In genomic region chr19:31349160-31349881, GRCh38 we compare ENCODE assay signal across 8 cellular contexts. TPM values are rescaled to one million over a fixed set of nuclear protein-coding genes. Genes with fewer than 3 reads are reported as not detected.
DNase-seq lines count a peak whose midpoint lies in the region; ATAC-seq, FAIRE-seq and TF ChIP-seq lines count a peak whose summit lies in the region.

Gene TSHZ3 (minus strand): TSS chr19:31349436. CDS start chr19:31349219, 217 bp downstream.

- intact Hi-C loops in A673 (cut with micrococcal nuclease; ENCODE audit: unreplicated experiment): loop anchor here (10.0 kb wide), 3 partner anchors 285 to 655 kb away; no protein-coding TSS in a partner anchor
- intact Hi-C loops in activated CD4-positive, alpha-beta T cell treated with anti-CD3 and anti-CD28 coated beads for 36 hours (cut with DNase I, micrococcal nuclease): loop anchor here in 1 of 2 experiments (1.0 kb wide), 1 partner anchor 9 kb away; no protein-coding TSS in a partner anchor

- no peak within 1 kb of the TSS for H2AK5ac ChIP-seq in mesenchymal stem cell (ENCODE audit: low read length, severe bottlenecking)

- H3K27ac ChIP-seq in A673 (ENCODE audit: low read depth, low read length, poor library complexity, severe bottlenecking) (peak within 1 kb of the TSS; percentile 71), mesenchymal stem cell (ENCODE audit: low read length, poor library complexity, severe bottlenecking) (peak within 1 kb of the TSS; percentile 56)

- FAIRE-seq in HTR-8/SVneo (lab: Jason Lieb, UNC): peak; percentile 46

- WGBS in mesenchymal stem cell: 0% methylated on average over 13 of the region's 86 CpGs

- H3K27me3 Mint-ChIP-seq in activated CD4-positive, alpha-beta T cell treated with anti-CD3 and anti-CD28 coated beads for 36 hours: peaks cover 50% of the 10 kb centered on the region
- peaks cover 19% of the 10 kb centered on the region for H3K27me3 Mint-ChIP-seq in endothelial cell (ENCODE audit: unreplicated experiment)
- H3K27me3 Mint-ChIP-seq in stimulated activated memory B cell treated with anti-CD40 and anti-IgM and Interleukin-4, amounts not matched to agents 10 μg/mL and 1 μg/mL and 100 μg/mL, for 72 hours: peaks cover 64% of the 10 kb centered on the region

- no peaks in the 10 kb centered on the region for H3K9me3 Mint-ChIP-seq in activated CD4-positive, alpha-beta T cell treated with anti-CD3 and anti-CD28 coated beads for 36 hours (ENCODE audit: low read depth)
- H3K9me3 Mint-ChIP-seq in endothelial cell (ENCODE audit: unreplicated experiment): no peaks in the 10 kb centered on the region
- peaks cover 6% of the 10 kb centered on the region for H3K9me3 Mint-ChIP-seq in stimulated activated memory B cell treated with anti-CD40 and anti-IgM and Interleukin-4, amounts not matched to agents 10 μg/mL and 1 μg/mL and 100 μg/mL, for 72 hours

- peak within 1 kb of the TSS; percentile 97 for H2BK15ac ChIP-seq in mesenchymal stem cell (ENCODE audit: low read depth, poor library complexity, severe bottlenecking)

- peak; percentile 82 for DNase-seq in A673 (ENCODE audit: low spot score)
- DNase-seq in HTR-8/SVneo (ENCODE audit: insufficient read length, low spot score): peak; percentile 45
- DNase-seq in activated CD4-positive, alpha-beta T cell treated with anti-CD3 and anti-CD28 coated beads for 36 hours: peak; percentile 71
- DNase-seq in endothelial cell (ENCODE audit: low spot score): peak; percentile 67
- DNase-seq in mesenchymal stem cell: peak; percentile 91
- no peak for DNase-seq in cerebellar nuclear complex (lab: John Stamatoyannopoulos, UW)

- no peaks in the 10 kb centered on the region for H3K36me3 Mint-ChIP-seq in activated CD4-positive, alpha-beta T cell treated with anti-CD3 and anti-CD28 coated beads for 36 hours (ENCODE audit: low read depth)
- H3K36me3 Mint-ChIP-seq in endothelial cell (ENCODE audit: low read depth, unreplicated experiment): no peaks in the 10 kb centered on the region
- peaks cover 12% of the 10 kb centered on the region for H3K36me3 Mint-ChIP-seq in stimulated activated memory B cell treated with anti-CD40 and anti-IgM and Interleukin-4, amounts not matched to agents 10 μg/mL and 1 μg/mL and 100 μg/mL, for 72 hours

- peak within 1 kb of the TSS; percentile 96 for H2BK5ac ChIP-seq in mesenchymal stem cell (ENCODE audit: low read depth, low read length, poor library complexity, severe bottlenecking)

- H3K9me3 ChIP-seq in A673 (ENCODE audit: low read depth, low read length, poor library complexity, severe bottlenecking) (no peaks in the 10 kb centered on the region), mesenchymal stem cell (ENCODE audit: control insufficient read depth, low read length) (no peaks in the 10 kb centered on the region)

- H4K8ac ChIP-seq in mesenchymal stem cell (ENCODE audit: low read length): peak within 1 kb of the TSS; percentile 96

- H2AFZ ChIP-seq in mesenchymal stem cell (ENCODE audit: low read depth, low read length): no peak within 1 kb of the TSS

- ATAC-seq in activated CD4-positive, alpha-beta T cell treated with anti-CD3 and anti-CD28 coated beads for 36 hours: peak; percentile 48
- ATAC-seq in stimulated activated memory B cell treated with anti-CD40 and anti-IgM and Interleukin-4, amounts not matched to agents 10 μg/mL and 1 μg/mL and 100 μg/mL, for 72 hours: peak; percentile 59
- no peak for ATAC-seq in HG02759 (IDR thresholded peaks at IDR 0.05; ENCODE audit: unreplicated experiment)

- H3K79me1 ChIP-seq in mesenchymal stem cell (replicated peaks; ENCODE audit: low read length, poor library complexity, severe bottlenecking): peaks cover 25% of the 10 kb centered on the region

- peak within 1 kb of the TSS; percentile 70 to 90 for H3K23ac ChIP-seq in mesenchymal stem cell (ENCODE audit: low read length in 2 of 2)

- peak within 1 kb of the TSS; percentile 100 for H2BK120ac ChIP-seq in mesenchymal stem cell (ENCODE audit: low read depth, low read length)

- H3K4me3 ChIP-seq in A673 (ENCODE audit: low read depth, low read length, poor library complexity, severe bottlenecking) (peak within 1 kb of the TSS; percentile 90), mesenchymal stem cell (ENCODE audit: insufficient read depth in 1 of 2, low read depth in 1 of 2, low read length in 2 of 2) (peak within 1 kb of the TSS; percentile 88 to 93)

- peak within 1 kb of the TSS; percentile 97 to 99 for H3K18ac ChIP-seq in mesenchymal stem cell (ENCODE audit: low read depth in 1 of 2, low read length in 2 of 2)

- peak within 1 kb of the TSS; percentile 39 to 54 for H2BK12ac ChIP-seq in mesenchymal stem cell (ENCODE audit: low read length in 2 of 2)

- H3K9ac ChIP-seq in mesenchymal stem cell (ENCODE audit: low read length): peak within 1 kb of the TSS; percentile 95

- H3K4me2 ChIP-seq in mesenchymal stem cell (ENCODE audit: low read length, poor library complexity, severe bottlenecking): peak within 1 kb of the TSS; percentile 64

- TF ChIP-seq CTCF in A673 (conservative IDR thresholded peaks at IDR 0.05; ENCODE audit: low read depth, low read length): no peak
- no peak for TF ChIP-seq CTCF in endothelial cell (IDR thresholded peaks at IDR 0.05; ENCODE audit: unreplicated experiment)

- POLR2A ChIA-PET in A673 (lab: Charles Lee; ENCODE audit: low non-redundant PET): no interaction called here
- POLR2A ChIA-PET in activated CD4-positive, alpha-beta T cell treated with anti-CD3 and anti-CD28 coated beads for 36 hours (lab: Charles Lee): no interaction called here

- no TSS peak for BruUV-seq in A673 (replicated peaks; lab: Mats Ljungman, UMichigan)

- H3K27me3 ChIP-seq in A673 (replicated peaks; ENCODE audit: insufficient read depth, low read depth, low read length, poor library complexity) (no peaks in the 10 kb centered on the region), mesenchymal stem cell (ENCODE audit: control insufficient read depth in 1 of 2, insufficient read depth in 1 of 2, low read length in 2 of 2) (peaks cover 0 to 19% of the 10 kb centered on the region in 2 experiments)

- CTCF ChIA-PET in A673 (lab: Charles Lee): interaction anchor here (0.6 to 1.2 kb wide), 2 partner anchors 294 to 691 kb away, joined by 3 read pairs; no protein-coding TSS in a partner anchor
- CTCF ChIA-PET in activated CD4-positive, alpha-beta T cell treated with anti-CD3 and anti-CD28 coated beads for 36 hours (lab: Charles Lee): interaction anchor here (0.6 kb wide), 1 partner anchor 331 kb away, joined by 3 read pairs; no protein-coding TSS in a partner anchor

- H3K27ac Mint-ChIP-seq in activated CD4-positive, alpha-beta T cell treated with anti-CD3 and anti-CD28 coated beads for 36 hours: no peak within 1 kb of the TSS
- peak within 1 kb of the TSS; percentile 65 for H3K27ac Mint-ChIP-seq in endothelial cell (ENCODE audit: unreplicated experiment)
- no peak within 1 kb of the TSS for H3K27ac Mint-ChIP-seq in stimulated activated memory B cell treated with anti-CD40 and anti-IgM and Interleukin-4, amounts not matched to agents 10 μg/mL and 1 μg/mL and 100 μg/mL, for 72 hours

- peak within 1 kb of the TSS; percentile 70 for H3K4me3 Mint-ChIP-seq in activated CD4-positive, alpha-beta T cell treated with anti-CD3 and anti-CD28 coated beads for 36 hours
- H3K4me3 Mint-ChIP-seq in endothelial cell (ENCODE audit: unreplicated experiment): peak within 1 kb of the TSS; percentile 94
- H3K4me3 Mint-ChIP-seq in stimulated activated memory B cell treated with anti-CD40 and anti-IgM and Interleukin-4, amounts not matched to agents 10 μg/mL and 1 μg/mL and 100 μg/mL, for 72 hours: peak within 1 kb of the TSS; percentile 71

- H4K91ac ChIP-seq in mesenchymal stem cell (ENCODE audit: low read length): peak within 1 kb of the TSS; percentile 94

- H3K4ac ChIP-seq in mesenchymal stem cell (ENCODE audit: low read depth in 1 of 2, low read length in 2 of 2): peak within 1 kb of the TSS; percentile 39 to 97

- H3K4me1 Mint-ChIP-seq in activated CD4-positive, alpha-beta T cell treated with anti-CD3 and anti-CD28 coated beads for 36 hours: peaks cover 31% of the 10 kb centered on the region
- peaks cover 26% of the 10 kb centered on the region for H3K4me1 Mint-ChIP-seq in endothelial cell (ENCODE audit: unreplicated experiment)
- H3K4me1 Mint-ChIP-seq in stimulated activated memory B cell treated with anti-CD40 and anti-IgM and Interleukin-4, amounts not matched to agents 10 μg/mL and 1 μg/mL and 100 μg/mL, for 72 hours: peaks cover 14% of the 10 kb centered on the region

- H3K14ac ChIP-seq in mesenchymal stem cell (ENCODE audit: low read length in 2 of 2): peak within 1 kb of the TSS; percentile 86 to 93

- H3K36me3 ChIP-seq in A673 (ENCODE audit: insufficient read depth, low read length, poor library complexity, severe bottlenecking) (no peaks in the 10 kb centered on the region), mesenchymal stem cell (ENCODE audit: control insufficient read depth in 1 of 2, insufficient read depth in 2 of 2, low read depth in 1 of 2, low read length in 2 of 2) (peaks cover 5 to 14% of the 10 kb centered on the region in 2 experiments)

- H3K4me1 ChIP-seq in A673 (ENCODE audit: insufficient read depth, low read length, poor library complexity, severe bottlenecking) (peaks cover 22% of the 10 kb centered on the region), mesenchymal stem cell (ENCODE audit: control insufficient read depth, insufficient read depth, low read depth, low read length) (peaks cover 31% of the 10 kb centered on the region)

RNA-seq across cellular contexts. Expression of gene TSHZ3, which starts in this region (rescaled TPM):
- total RNA-seq in A673 (2021): 14.8 and 15.5 TPM in 2 replicates
- 1 to 10 TPM in 1 of 2 experiments, under 1 TPM in 1; 0.85 to 1.6 TPM for total RNA-seq in activated CD4-positive, alpha-beta T cell treated with anti-CD3 and anti-CD28 coated beads for 36 hours
- 12.3 TPM for total RNA-seq in endothelial cell (ENCODE audit: unreplicated experiment)
- polyA plus RNA-seq in mesenchymal stem cell (2013, experiment 1 of 2): 28.5 TPM
- polyA plus RNA-seq in mesenchymal stem cell (2013, experiment 2 of 2): 27.9 TPM

Comparison
In these comparisons a context has a peak if more than half of its experiments do, and no peak if none do; other contexts are left out.
1. DNase-seq: peak in A673 (single experiment), HTR-8/SVneo (single experiment), activated CD4-positive, alpha-beta T cell treated with anti-CD3 and anti-CD28 coated beads for 36 hours (single experiment), endothelial cell (single experiment) and mesenchymal stem cell (single experiment); none in cerebellar nuclear complex (0 of 2).
2. Peak in every context shown above with its lines, with median percentiles within 50 percentile points of each other: H3K4me3 Mint-ChIP-seq.